13 cellular contexts compared by ENCODE assay signal in the genomic region with DNA sequence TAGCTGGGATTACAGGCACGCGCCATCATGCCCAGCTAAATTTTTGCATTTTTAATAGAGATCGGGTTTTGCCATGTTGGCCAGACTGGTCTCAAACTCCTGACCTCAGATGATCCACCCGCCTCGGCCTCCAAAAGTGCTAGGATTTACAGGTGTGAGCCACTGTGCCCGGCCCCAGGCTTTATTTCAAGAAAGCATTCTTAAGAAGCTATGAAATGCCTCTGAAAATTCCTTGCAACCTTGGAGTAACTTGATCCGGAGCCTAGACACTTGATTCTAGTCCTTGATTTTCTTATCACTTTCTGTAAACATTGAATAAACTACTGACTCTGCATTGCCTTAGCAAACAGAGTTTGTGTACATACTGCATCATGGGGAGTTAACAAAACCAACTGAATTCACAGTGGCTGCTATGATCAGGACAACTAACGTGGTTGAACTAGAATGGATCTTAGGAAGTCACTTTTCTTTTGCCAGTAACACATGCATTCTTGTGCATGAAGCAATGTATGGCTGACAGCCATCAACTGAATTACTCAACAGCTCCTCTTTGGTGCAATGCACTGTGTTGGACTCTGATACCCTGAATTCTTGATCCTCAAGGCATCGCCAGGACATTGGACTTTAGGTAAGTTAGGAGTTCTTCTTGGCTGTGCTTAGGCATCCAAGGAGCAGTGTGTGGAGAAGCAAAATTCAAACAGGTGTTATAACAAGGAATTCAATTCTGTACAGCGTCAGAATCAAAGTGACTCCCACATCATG.
A peak's percentile ranks its signal among the peaks of the same experiment; 100 is the strongest.
DNase-seq lines count a peak whose midpoint lies in the region; FAIRE-seq and TF ChIP-seq lines count a peak whose summit lies in the region.
"Had no signal": no experiment of that assay in that cellular context is flagged by ENCODE, and none has a peak within 500 bp of the region (broad histone marks: within the 10 kb centered on the region; RNA-seq: fewer than 3 reads in every experiment).

No MANE protein-coding gene starts in this region.

- no peak for FAIRE-seq in GM12891 (lab: Jason Lieb, UNC)

- TF ChIP-seq CTCF in mammary epithelial cell (conservative IDR thresholded peaks at IDR 0.05 in 1 of 2, IDR thresholded peaks at IDR 0.05 in 1 of 2; ENCODE audit: extremely low read depth in 1 of 2, insufficient read depth in 1 of 2, low read depth in 1 of 2, low read length in 2 of 2) (no peak), spleen (IDR thresholded peaks at IDR 0.05 in 8 of 11, conservative IDR thresholded peaks at IDR 0.05 in 3 of 11) (no peak)

- H3K18ac ChIP-seq in mesenchymal stem cell (ENCODE audit: low read depth in 1 of 2, low read length in 2 of 2): peak overlapping the region in 1 of 2 experiments; percentile 69

- BruUV-seq in mammary epithelial cell (replicated peaks; lab: Mats Ljungman, UMichigan): no TSS peak

- no peak overlapping the region for H3K14ac ChIP-seq in mesenchymal stem cell (ENCODE audit: low read length in 2 of 2)

- no peak overlapping the region for H2AK5ac ChIP-seq in mesenchymal stem cell (ENCODE audit: low read length, severe bottlenecking)

- no peaks in the 10 kb centered on the region for H3K27me3 Mint-ChIP-seq in activated T-helper 2 cell treated with anti-CD3 and anti-CD28 coated beads, Interferon-gamma antibody, Interleukin-2, Interleukin-4, amounts not matched to agents 10 μg/mL and 5 μg/mL and 100 μg/mL, durations not matched to agents 14 hours and 24 hours and 36 hours (ENCODE audit: low read depth)
- H3K27me3 Mint-ChIP-seq in activated naive CD4-positive, alpha-beta T cell treated with anti-CD3 and anti-CD28 coated beads for 36 hours (ENCODE audit: low read depth): no peaks in the 10 kb centered on the region
- H3K27me3 Mint-ChIP-seq: CD4-positive, CD25-positive, alpha-beta regulatory T cell had no signal

- peaks cover 16% of the 10 kb centered on the region for H3K4me1 Mint-ChIP-seq in activated T-helper 2 cell treated with anti-CD3 and anti-CD28 coated beads, Interferon-gamma antibody, Interleukin-2, Interleukin-4, amounts not matched to agents 10 μg/mL and 5 μg/mL and 100 μg/mL, durations not matched to agents 14 hours and 24 hours and 36 hours (ENCODE audit: low read depth)
- H3K4me1 Mint-ChIP-seq in activated naive CD4-positive, alpha-beta T cell treated with anti-CD3 and anti-CD28 coated beads for 36 hours (ENCODE audit: low read depth): peaks cover 23% of the 10 kb centered on the region

- no peak overlapping the region for H2BK15ac ChIP-seq in mesenchymal stem cell (ENCODE audit: low read depth, poor library complexity, severe bottlenecking)

- H2BK120ac ChIP-seq in mesenchymal stem cell (ENCODE audit: low read depth, low read length): no peak overlapping the region

- dilution Hi-C loops in mammary epithelial cell (cut with HindIII; ENCODE audit: low sequenced_read_pairs): no loop called here

- H3K79me2 ChIP-seq in ACC112 (ENCODE audit: control insufficient read depth, insufficient read depth, low read length, unreplicated experiment) (no peaks in the 10 kb centered on the region), mammary epithelial cell (ENCODE audit: insufficient read depth, low read length) (no peaks in the 10 kb centered on the region)

- no peaks in the 10 kb centered on the region for H3K9me3 Mint-ChIP-seq in activated T-helper 2 cell treated with anti-CD3 and anti-CD28 coated beads, Interferon-gamma antibody, Interleukin-2, Interleukin-4, amounts not matched to agents 10 μg/mL and 5 μg/mL and 100 μg/mL, durations not matched to agents 14 hours and 24 hours and 36 hours
- no peaks in the 10 kb centered on the region for H3K9me3 Mint-ChIP-seq in activated naive CD4-positive, alpha-beta T cell treated with anti-CD3 and anti-CD28 coated beads for 36 hours
- H3K9me3 Mint-ChIP-seq: CD4-positive, CD25-positive, alpha-beta regulatory T cell had no signal

- H3K4me3 Mint-ChIP-seq in activated T-helper 2 cell treated with anti-CD3 and anti-CD28 coated beads, Interferon-gamma antibody, Interleukin-2, Interleukin-4, amounts not matched to agents 10 μg/mL and 5 μg/mL and 100 μg/mL, durations not matched to agents 14 hours and 24 hours and 36 hours (ENCODE audit: low read depth): no peak overlapping the region
- H3K4me3 Mint-ChIP-seq in activated naive CD4-positive, alpha-beta T cell treated with anti-CD3 and anti-CD28 coated beads for 36 hours: no peak overlapping the region
- H3K4me3 Mint-ChIP-seq: CD4-positive, CD25-positive, alpha-beta regulatory T cell had no signal

- peak overlapping the region in 1 of 2 experiments; percentile 38 for H2BK12ac ChIP-seq in mesenchymal stem cell (ENCODE audit: low read length in 2 of 2)

- H3K4me3 ChIP-seq in ACC112 (ENCODE audit: low read depth, low read length) (no peak overlapping the region), mammary epithelial cell (replicated peaks in 1 of 3; ENCODE audit: insufficient read depth in 1 of 3, low read depth in 2 of 3, low read length in 3 of 3) (no peak overlapping the region), mesenchymal stem cell (ENCODE audit: insufficient read depth in 1 of 2, low read depth in 1 of 2, low read length in 2 of 2) (peak overlapping the region in 1 of 2 experiments; percentile 16), spleen (no peak overlapping the region)

- no peak overlapping the region for H4K91ac ChIP-seq in mesenchymal stem cell (ENCODE audit: low read length)

- WGBS in mammary epithelial cell (ENCODE audit: low coverage, missing lambda C conversion rate): 46% methylated on average over 10 of the region's 10 CpGs
- 70% methylated on average over 10 of the region's 10 CpGs for WGBS in mesenchymal stem cell
- WGBS in spleen, 5 donors: 88 to 93% (median 92%) methylated on average over 10 of the region's 10 CpGs

- peak overlapping the region in 1 of 2 experiments; percentile 4 for H3K4ac ChIP-seq in mesenchymal stem cell (ENCODE audit: low read depth in 1 of 2, low read length in 2 of 2)

- DNase-seq in mammary epithelial cell: no peak
- peak; percentile 93 for DNase-seq in mesenchymal stem cell
- DNase-seq in activated T-helper 2 cell treated with anti-CD3 and anti-CD28 coated beads, Interferon-gamma antibody, Interleukin-2, Interleukin-4, amounts not matched to agents 10 μg/mL and 5 μg/mL and 100 μg/mL, durations not matched to agents 14 hours and 24 hours and 36 hours (ENCODE audit: low spot score): no peak
- no peak for DNase-seq in spleen
- no peak for DNase-seq in GM12891 (ENCODE audit: insufficient read length, low spot score)
- no peak for DNase-seq in activated naive CD4-positive, alpha-beta T cell treated with anti-CD3 and anti-CD28 coated beads for 36 hours
- DNase-seq: caudate nucleus; CD4-positive, CD25-positive, alpha-beta regulatory T cell; NCI-H1694; stimulated activated CD4-positive, alpha-beta T cell treated with anti-CD3 and anti-CD28 coated beads, Interleukin-4, amount 100 ng/mL, for 1 hour; WERI-Rb-1 had no signal

- H4K20me1 ChIP-seq in mammary epithelial cell (ENCODE audit: insufficient read depth, low read length): no peaks in the 10 kb centered on the region

- H3K9ac ChIP-seq in mammary epithelial cell (ENCODE audit: insufficient read depth, low read length): no peak overlapping the region
- H3K9ac ChIP-seq in mesenchymal stem cell (ENCODE audit: low read length): no peak overlapping the region

- no peaks in the 10 kb centered on the region for H3K36me3 ChIP-seq in ACC112 (ENCODE audit: insufficient read depth, low read length)
- H3K36me3 ChIP-seq in mammary epithelial cell (ENCODE audit: insufficient read depth, low read length): no peaks in the 10 kb centered on the region
- no peaks in the 10 kb centered on the region for H3K36me3 ChIP-seq in mesenchymal stem cell (ENCODE audit: control insufficient read depth in 1 of 2, insufficient read depth in 2 of 2, low read depth in 1 of 2, low read length in 2 of 2)
- no peaks in the 10 kb centered on the region for H3K36me3 ChIP-seq in spleen
- H3K36me3 ChIP-seq: WERI-Rb-1 had no signal

- CTCF ChIA-PET in mammary epithelial cell (lab: Charles Lee; ENCODE audit: low non-redundant PET): interaction anchor here (0.7 kb wide), 1 partner anchor 192 kb away, joined by 3 read pairs; no protein-coding TSS in a partner anchor
- CTCF ChIA-PET in activated naive CD4-positive, alpha-beta T cell treated with anti-CD3 and anti-CD28 coated beads for 36 hours (lab: Charles Lee): interaction anchor here (0.8 to 0.9 kb wide), 2 partner anchors 61 to 263 kb away, joined by 4 read pairs; no protein-coding TSS in a partner anchor

- H2AFZ ChIP-seq in ACC112 (ENCODE audit: low read length, unreplicated experiment) (no peak overlapping the region), mammary epithelial cell (ENCODE audit: low read depth, low read length) (no peak overlapping the region), mesenchymal stem cell (ENCODE audit: low read depth, low read length) (no peak overlapping the region)

- no peak for TF ChIP-seq RAD21 in Ishikawa (IDR thresholded peaks at IDR 0.05; ENCODE audit: low read depth)

- no peak overlapping the region for H3K23ac ChIP-seq in mesenchymal stem cell (ENCODE audit: low read length in 2 of 2)

- H2BK5ac ChIP-seq in mesenchymal stem cell (ENCODE audit: low read depth, low read length, poor library complexity, severe bottlenecking): no peak overlapping the region

- TF ChIP-seq POLR2A in spleen (IDR thresholded peaks at IDR 0.05): no peak
- TF ChIP-seq POLR2A in GM12891 (IDR thresholded peaks at IDR 0.05; ENCODE audit: low read depth, low read length): no peak

- H3K79me1 ChIP-seq in mesenchymal stem cell (replicated peaks; ENCODE audit: low read length, poor library complexity, severe bottlenecking): no peaks in the 10 kb centered on the region

- H3K27ac Mint-ChIP-seq in activated T-helper 2 cell treated with anti-CD3 and anti-CD28 coated beads, Interferon-gamma antibody, Interleukin-2, Interleukin-4, amounts not matched to agents 10 μg/mL and 5 μg/mL and 100 μg/mL, durations not matched to agents 14 hours and 24 hours and 36 hours: no peak overlapping the region
- no peak overlapping the region for H3K27ac Mint-ChIP-seq in activated naive CD4-positive, alpha-beta T cell treated with anti-CD3 and anti-CD28 coated beads for 36 hours
- H3K27ac Mint-ChIP-seq: CD4-positive, CD25-positive, alpha-beta regulatory T cell had no signal

- H3K4me2 ChIP-seq in mammary epithelial cell (ENCODE audit: insufficient read depth, low read depth, low read length) (peak overlapping the region; percentile 6), mesenchymal stem cell (ENCODE audit: low read length, poor library complexity, severe bottlenecking) (no peak overlapping the region)

- peaks cover 44% of the 10 kb centered on the region for H3K4me1 ChIP-seq in ACC112 (ENCODE audit: control insufficient read depth, insufficient read depth, low read length, unreplicated experiment)
- H3K4me1 ChIP-seq in mammary epithelial cell (ENCODE audit: insufficient read depth, low read length): peaks cover 31% of the 10 kb centered on the region
- peaks cover 7% of the 10 kb centered on the region for H3K4me1 ChIP-seq in mesenchymal stem cell (ENCODE audit: control insufficient read depth, insufficient read depth, low read depth, low read length)
- H3K4me1 ChIP-seq in spleen: peaks cover 0 to 50% (median 7%) of the 10 kb centered on the region in 6 donors

- H3K27me3 ChIP-seq in ACC112 (ENCODE audit: insufficient read depth, low read length): no peaks in the 10 kb centered on the region
- H3K27me3 ChIP-seq in mammary epithelial cell (ENCODE audit: insufficient read depth, low read length): no peaks in the 10 kb centered on the region
- H3K27me3 ChIP-seq in mesenchymal stem cell (ENCODE audit: control insufficient read depth in 1 of 2, insufficient read depth in 1 of 2, low read length in 2 of 2): no peaks in the 10 kb centered on the region
- H3K27me3 ChIP-seq in spleen (replicated peaks in 1 of 7): no peaks in the 10 kb centered on the region

- H3K27ac ChIP-seq in ACC112 (ENCODE audit: low read depth, low read length) (peak overlapping the region; percentile 93), mammary epithelial cell (ENCODE audit: insufficient read depth, low read depth, low read length) (no peak overlapping the region), mesenchymal stem cell (ENCODE audit: low read length, poor library complexity, severe bottlenecking) (peak overlapping the region; percentile 29), spleen (no peak overlapping the region)
- H3K27ac ChIP-seq: WERI-Rb-1 had no signal

- intact Hi-C loops in mammary epithelial cell (cut with micrococcal nuclease): loop anchor here (5.0 kb wide), 1 partner anchor 262 kb away; no protein-coding TSS in a partner anchor
- intact Hi-C loops in activated T-helper 2 cell treated with anti-CD3 and anti-CD28 coated beads, Interferon-gamma antibody, Interleukin-2, Interleukin-4, amounts not matched to agents 10 μg/mL and 5 μg/mL and 100 μg/mL, durations not matched to agents 14 hours and 24 hours and 36 hours (cut with micrococcal nuclease): no loop called here
- intact Hi-C loops in spleen (cut with DNase I; ENCODE audit: low total_unique reads): no loop called here
- intact Hi-C loops in activated naive CD4-positive, alpha-beta T cell treated with anti-CD3 and anti-CD28 coated beads for 36 hours (cut with micrococcal nuclease): no loop called here

- no peaks in the 10 kb centered on the region for H3K36me3 Mint-ChIP-seq in activated T-helper 2 cell treated with anti-CD3 and anti-CD28 coated beads, Interferon-gamma antibody, Interleukin-2, Interleukin-4, amounts not matched to agents 10 μg/mL and 5 μg/mL and 100 μg/mL, durations not matched to agents 14 hours and 24 hours and 36 hours (ENCODE audit: low read depth)
- no peaks in the 10 kb centered on the region for H3K36me3 Mint-ChIP-seq in activated naive CD4-positive, alpha-beta T cell treated with anti-CD3 and anti-CD28 coated beads for 36 hours (ENCODE audit: low read depth)
- H3K36me3 Mint-ChIP-seq: CD4-positive, CD25-positive, alpha-beta regulatory T cell had no signal

- in situ Hi-C loops in mammary epithelial cell (cut with MboI; ENCODE audit: low sequenced_read_pairs in 2 of 2): no loop called here

- H3K9me3 ChIP-seq in mammary epithelial cell (replicated peaks; ENCODE audit: insufficient read depth, low read length): no peaks in the 10 kb centered on the region
- H3K9me3 ChIP-seq in mesenchymal stem cell (ENCODE audit: control insufficient read depth, low read length): no peaks in the 10 kb centered on the region
- no peaks in the 10 kb centered on the region for H3K9me3 ChIP-seq in spleen

- no peak overlapping the region for H4K8ac ChIP-seq in mesenchymal stem cell (ENCODE audit: low read length)

- peak; percentile 77; the same call in 1 of the 2 replicates for TF ChIP-seq EP300 in Ishikawa (IDR thresholded peaks at IDR 0.05; ENCODE audit: borderline replicate concordance)

Comparison
In these comparisons a context has a peak if more than half of its experiments do, and no peak if none do; other contexts are left out.
1. H3K27ac ChIP-seq: peak in ACC112 (single experiment) and mesenchymal stem cell (single experiment); none in mammary epithelial cell (single experiment) and spleen (0 of 8).